ENCODE assay signal across 2 cellular contexts in genomic region chr10:70455213-70455630, GRCh38.
TF ChIP-seq lines count a peak whose summit lies in the region.

No MANE protein-coding gene starts in this region.

TF ChIP-seq in HEK293, 187 proteins besides CTCF, POLR2A, EP300 and RAD21:
- no peak for TF ChIP-seq ZNF311 (tag by site-specific recombination; IDR thresholded peaks at IDR 0.05; ENCODE audit: borderline replicate concordance)
- TF ChIP-seq ZNF768 (tag by site-specific recombination; IDR thresholded peaks at IDR 0.05), result 0 out of 2 replicates have a peak, but pooled peaks have one; percentile 58

TF ChIP-seq in H1, 55 proteins besides CTCF, POLR2A, EP300 and RAD21:
- TF ChIP-seq ATF2 (IDR thresholded peaks at IDR 0.05; ENCODE audit: low read length), result peak; percentile 90
- peak; percentile 62; the same call in 1 of the 2 replicates for TF ChIP-seq RXRA (IDR thresholded peaks at IDR 0.05; ENCODE audit: insufficient read depth, low read depth, low read length)
- TF ChIP-seq TAF1 (IDR thresholded peaks at IDR 0.05; ENCODE audit: low read depth, low read length), result no peak
- TF ChIP-seq KDM4A (IDR thresholded peaks at IDR 0.05; ENCODE audit: low read depth, low read length, severe bottlenecking), result no peak
- no peak for TF ChIP-seq E2F6 (IDR thresholded peaks at IDR 0.05)
- TF ChIP-seq SRF (IDR thresholded peaks at IDR 0.05; ENCODE audit: low read depth, low read length), result no peak
- TF ChIP-seq POU5F1 (IDR thresholded peaks at IDR 0.05; ENCODE audit: low read depth, low read length), result peak; percentile 81; the same call in 1 of the 2 replicates
- no peak for TF ChIP-seq JUN (IDR thresholded peaks at IDR 0.05; ENCODE audit: low read depth, low read length)
- TF ChIP-seq KDM1A (IDR thresholded peaks at IDR 0.05; ENCODE audit: borderline replicate concordance, low read length), result peak; percentile 95
- TF ChIP-seq KDM5A (IDR thresholded peaks at IDR 0.05; ENCODE audit: low read length), result no peak
- TF ChIP-seq TCF12 (IDR thresholded peaks at IDR 0.05; ENCODE audit: low read depth, low read length), result peak; percentile 80; the same call in 1 of the 2 replicates
- peak; percentile 42; the same call in 1 of the 2 replicates for TF ChIP-seq CREB1 (IDR thresholded peaks at IDR 0.05)
- peak; percentile 14 to 86; a peak in 1 of 4 replicates for TF ChIP-seq HDAC2 (IDR thresholded peaks at IDR 0.05; ENCODE audit: borderline replicate concordance in 1 of 2, low read depth in 2 of 2, low read length in 2 of 2)
- peak; percentile 79; the same call in 1 of the 2 replicates for TF ChIP-seq EGR1 (IDR thresholded peaks at IDR 0.05; ENCODE audit: borderline replicate concordance, low read depth, low read length)
- TF ChIP-seq SP4 (IDR thresholded peaks at IDR 0.05; ENCODE audit: low read length), result no peak
- TF ChIP-seq SP1 (IDR thresholded peaks at IDR 0.05; ENCODE audit: low read depth, low read length), result peak; percentile 50
- no peak for TF ChIP-seq SAP30 (IDR thresholded peaks at IDR 0.05; ENCODE audit: insufficient read depth, insufficient replicate concordance, low read length)
- no peak for TF ChIP-seq SIX5 (IDR thresholded peaks at IDR 0.05; ENCODE audit: low read depth, low read length)
- no peak for TF ChIP-seq RBBP5 (IDR thresholded peaks at IDR 0.05; ENCODE audit: borderline replicate concordance, low read depth, low read length)
- no peak for TF ChIP-seq ZNF274 (IDR thresholded peaks at IDR 0.05; ENCODE audit: borderline replicate concordance, extremely low read depth, low read length)
- peak; percentile 86 for TF ChIP-seq NANOG (IDR thresholded peaks at IDR 0.05; ENCODE audit: insufficient read depth, low read depth, low read length, poor library complexity, severe bottlenecking)
- peak; percentile 81; the same call in 1 of the 2 replicates for TF ChIP-seq YY1 (IDR thresholded peaks at IDR 0.05; ENCODE audit: low read depth, low read length)
- TF ChIP-seq TEAD4 (IDR thresholded peaks at IDR 0.05; ENCODE audit: low read depth, low read length), result peak; percentile 95
- peak; percentile 67 for TF ChIP-seq CEBPB (IDR thresholded peaks at IDR 0.05; ENCODE audit: low read depth, low read length)
- peak; percentile 99 for TF ChIP-seq CTBP2 (IDR thresholded peaks at IDR 0.05; ENCODE audit: borderline replicate concordance, insufficient read depth, insufficient read length, low read length)
- TF ChIP-seq JUND (IDR thresholded peaks at IDR 0.05; ENCODE audit: low read length), result peak; percentile 39; the same call in 1 of the 2 replicates
- TF ChIP-seq SIN3A (conservative IDR thresholded peaks at IDR 0.05 in 1 of 2, IDR thresholded peaks at IDR 0.05 in 1 of 2; ENCODE audit: low read depth in 1 of 2, low read length in 2 of 2), result 0 out of 4 replicates have a peak, but pooled peaks have one; percentile 39 to 65
- TF ChIP-seq MAX (IDR thresholded peaks at IDR 0.05), result 0 out of 2 replicates have a peak, but pooled peaks have one; percentile 14
- TF ChIP-seq TBP (IDR thresholded peaks at IDR 0.05; ENCODE audit: low read depth, low read length), result no peak; the same call in 1 of the 2 replicates
- no peak for TF ChIP-seq MAFK (IDR thresholded peaks at IDR 0.05; ENCODE audit: low read depth, low read length)
- TF ChIP-seq SP2 (IDR thresholded peaks at IDR 0.05; ENCODE audit: low read length), result no peak
